Comparison of ENCODE assay signal across 14 cellular contexts in genomic region chr5:137206030-137206715, GRCh38.
DNase-seq lines count a peak whose midpoint lies in the region; ATAC-seq and TF ChIP-seq lines count a peak whose summit lies in the region.
"Had no signal": no experiment of that assay in that cellular context is flagged by ENCODE, and none has a peak within 500 bp of the region (broad histone marks: within the 10 kb centered on the region; RNA-seq: fewer than 3 reads in every experiment).

No MANE protein-coding gene starts in this region.

- no peak overlapping the region for H2AFZ ChIP-seq in mammary epithelial cell (ENCODE audit: low read depth, low read length)

- DNase-seq in mammary epithelial cell (peak; percentile 27), breast epithelium (ENCODE audit: low spot score in 2 of 2) (no peak), NCI-H524 (lab: John Stamatoyannopoulos, UW) (peak; percentile 67 to 85), fibroblast of mammary gland (ENCODE audit: low read depth) (peak; percentile 16), upper lobe of right lung (peak; percentile 68)
- no peak for DNase-seq in activated CD4-positive, CD25-positive, alpha-beta regulatory T cell treated with anti-CD3 and anti-CD28 coated beads, Interleukin-2, amount 50 U/mL, for 72 hours
- DNase-seq: activated B cell treated with CpG ODN at 0.5 μM for 24 hours; activated naive CD8-positive, alpha-beta T cell treated with anti-CD3 and anti-CD28 coated beads, Interleukin-2, amount 50 U/mL, for 24 hours; DMS53; effector CD8-positive, alpha-beta T cell; glutamatergic neuron had no signal

- H3K36me3 ChIP-seq in mammary epithelial cell (ENCODE audit: insufficient read depth, low read length) (no peaks in the 10 kb centered on the region), breast epithelium (no peaks in the 10 kb centered on the region), upper lobe of right lung (no peaks in the 10 kb centered on the region)

- H3K9me3 ChIP-seq in mammary epithelial cell (replicated peaks; ENCODE audit: insufficient read depth, low read length) (no peaks in the 10 kb centered on the region), breast epithelium (no peaks in the 10 kb centered on the region), upper lobe of right lung (no peaks in the 10 kb centered on the region)

- peak; percentile 88 for ATAC-seq in upper lobe of right lung
- no peak for ATAC-seq in HG02970 (IDR thresholded peaks at IDR 0.05; ENCODE audit: low FRiP score, unreplicated experiment)
- ATAC-seq in GM19467 (IDR thresholded peaks at IDR 0.05; ENCODE audit: unreplicated experiment) = no peak
- ATAC-seq: activated naive CD8-positive, alpha-beta T cell treated with anti-CD3 and anti-CD28 coated beads, Interleukin-2, amount 50 U/mL, for 24 hours had no signal

- no peaks in the 10 kb centered on the region for H3K79me2 ChIP-seq in mammary epithelial cell (ENCODE audit: insufficient read depth, low read length)

- dilution Hi-C loops in mammary epithelial cell (cut with HindIII; ENCODE audit: low sequenced_read_pairs) = no loop called here

- no peak for TF ChIP-seq CTCF in mammary epithelial cell (conservative IDR thresholded peaks at IDR 0.05 in 1 of 2, IDR thresholded peaks at IDR 0.05 in 1 of 2; ENCODE audit: extremely low read depth in 1 of 2, insufficient read depth in 1 of 2, low read depth in 1 of 2, low read length in 2 of 2)
- no peak for TF ChIP-seq CTCF in breast epithelium (IDR thresholded peaks at IDR 0.05)
- TF ChIP-seq CTCF in fibroblast of mammary gland (conservative IDR thresholded peaks at IDR 0.05; ENCODE audit: control insufficient read depth, insufficient read depth, low read depth, low read length) = no peak
- TF ChIP-seq CTCF in upper lobe of right lung (IDR thresholded peaks at IDR 0.05) = no peak

- H3K27ac ChIP-seq in mammary epithelial cell (ENCODE audit: insufficient read depth, low read depth, low read length) (no peak overlapping the region), breast epithelium (no peak overlapping the region), upper lobe of right lung (no peak overlapping the region)
- H3K27ac ChIP-seq: KMS-11 had no signal

- 64% methylated on average over 6 of the region's 6 CpGs for WGBS in mammary epithelial cell (ENCODE audit: low coverage, missing lambda C conversion rate)

- in situ Hi-C loops in mammary epithelial cell (cut with MboI; ENCODE audit: low sequenced_read_pairs in 2 of 2) = loop anchor here in 1 of 2 donors (25.0 kb wide), 1 partner anchor 394 kb away; no protein-coding TSS in a partner anchor

- no peak overlapping the region for H3K9ac ChIP-seq in mammary epithelial cell (ENCODE audit: insufficient read depth, low read length)
- H3K9ac ChIP-seq: KMS-11 had no signal

- H3K27me3 ChIP-seq in mammary epithelial cell (ENCODE audit: insufficient read depth, low read length) (no peaks in the 10 kb centered on the region), breast epithelium (no peaks in the 10 kb centered on the region), upper lobe of right lung (peaks cover 27% of the 10 kb centered on the region)

- H4K20me1 ChIP-seq in mammary epithelial cell (ENCODE audit: insufficient read depth, low read length) = no peaks in the 10 kb centered on the region

- intact Hi-C loops in mammary epithelial cell (cut with micrococcal nuclease) = no loop called here
- intact Hi-C loops in breast epithelium (cut with DNase I; ENCODE audit: low total_unique reads) = no loop called here
- intact Hi-C loops in upper lobe of right lung (cut with DNase I) = no loop called here

- H3K4me1 ChIP-seq in mammary epithelial cell (ENCODE audit: insufficient read depth, low read length) = peaks cover 21% of the 10 kb centered on the region
- H3K4me1 ChIP-seq in breast epithelium = no peaks in the 10 kb centered on the region
- no peaks in the 10 kb centered on the region for H3K4me1 ChIP-seq in upper lobe of right lung

- no TSS peak for BruUV-seq in mammary epithelial cell (replicated peaks; lab: Mats Ljungman, UMichigan)

- no peak overlapping the region for H3K4me3 ChIP-seq in mammary epithelial cell (replicated peaks in 1 of 3; ENCODE audit: insufficient read depth in 1 of 3, low read depth in 2 of 3, low read length in 3 of 3)
- no peak overlapping the region for H3K4me3 ChIP-seq in breast epithelium
- no peak overlapping the region for H3K4me3 ChIP-seq in fibroblast of mammary gland (ENCODE audit: control insufficient read depth, low read depth, low read length)
- H3K4me3 ChIP-seq in upper lobe of right lung = no peak overlapping the region

- TF ChIP-seq POLR2A in breast epithelium (IDR thresholded peaks at IDR 0.05) = no peak

- H3K4me2 ChIP-seq in mammary epithelial cell (ENCODE audit: insufficient read depth, low read depth, low read length) = no peak overlapping the region
- H3K4me2 ChIP-seq: KMS-11 had no signal

- CTCF ChIA-PET in mammary epithelial cell (lab: Charles Lee; ENCODE audit: low non-redundant PET) = interaction anchor here (0.6 kb wide), 1 partner anchor 114 kb away, joined by 5 read pairs; no protein-coding TSS in a partner anchor

Comparison
In these comparisons a context has a peak if more than half of its experiments do, and no peak if none do; other contexts are left out.
1. DNase-seq: peak in mammary epithelial cell (single experiment), NCI-H524 (2 of 2), fibroblast of mammary gland (single experiment) and upper lobe of right lung (single experiment); none in breast epithelium (0 of 2) and activated CD4-positive, CD25-positive, alpha-beta regulatory T cell treated with anti-CD3 and anti-CD28 coated beads, Interleukin-2, amount 50 U/mL, for 72 hours (single experiment).